ENCODE assay signal across 22 cellular contexts in the genomic region with DNA sequence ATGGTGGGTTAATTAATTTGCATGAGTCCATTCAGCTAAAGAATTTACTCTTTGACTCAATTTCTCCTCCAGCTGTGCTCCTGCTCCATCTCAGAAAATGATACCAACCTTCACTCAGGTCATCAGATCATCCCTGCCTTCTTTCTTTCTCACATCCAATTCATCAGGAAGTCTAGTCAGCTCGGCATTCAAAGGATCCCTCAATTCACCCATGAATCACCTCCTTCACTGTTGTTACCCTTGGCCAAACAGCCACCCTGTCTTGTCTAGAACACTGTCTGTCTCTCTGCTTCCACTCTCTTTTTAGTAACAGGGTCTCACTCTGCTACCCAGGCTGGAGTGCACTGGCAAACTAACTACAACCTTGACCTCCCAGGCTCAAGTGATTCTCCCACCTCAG.
"Had no signal": no experiment of that assay in that cellular context is flagged by ENCODE, and none has a peak within 500 bp of the region (broad histone marks: within the 10 kb centered on the region; RNA-seq: fewer than 3 reads in every experiment).

No MANE protein-coding gene starts in this region.

- H3K4me3 ChIP-seq: gastroesophageal sphincter, heart left ventricle, ovary, psoas muscle, skin epidermis, suprapubic skin, vagina had no signal

- H3K36me3 Mint-ChIP-seq: activated naive CD8-positive, alpha-beta T cell treated with anti-CD3 and anti-CD28 coated beads for 36 hours; brain; natural killer cell had no signal

- H3K27ac Mint-ChIP-seq: activated naive CD8-positive, alpha-beta T cell treated with anti-CD3 and anti-CD28 coated beads for 36 hours; brain; effector memory CD8-positive, alpha-beta T cell; natural killer cell had no signal

- DNase-seq: activated CD4-positive, alpha-beta T cell treated with anti-CD3 and anti-CD28 coated beads, Interleukin-2, amount 50 U/mL, for 4 hours; activated naive CD8-positive, alpha-beta T cell treated with anti-CD3 and anti-CD28 coated beads for 36 hours; activated T-cell treated with anti-CD3 and anti-CD28 coated beads for 4 hours; amniotic stem cell; dermis blood vessel endothelial cell; effector memory CD8-positive, alpha-beta T cell; heart left ventricle; kidney glomerular epithelial cell; natural killer cell; ovary; psoas muscle; stimulated activated CD4-positive, alpha-beta T cell treated with anti-CD3 and anti-CD28 coated beads, Interleukin-15, amount 100 ng/mL, for 24 hours; stimulated activated CD4-positive, alpha-beta T cell treated with anti-CD3 and anti-CD28 coated beads, Interleukin-4, amount 100 ng/mL, for 1 hour; stimulated activated naive CD8-positive, alpha-beta T cell treated with anti-CD3 and anti-CD28 coated beads, Interleukin-15, amount 100 ng/mL, for 72 hours; T-helper 2 cell; trophoblast cell had no signal

- H3K27ac ChIP-seq: gastroesophageal sphincter, heart left ventricle, ovary, psoas muscle, skin epidermis, suprapubic skin, vagina had no signal

- H3K36me3 ChIP-seq: gastroesophageal sphincter, heart left ventricle, ovary, suprapubic skin, vagina had no signal

- H3K9me3 Mint-ChIP-seq: activated naive CD8-positive, alpha-beta T cell treated with anti-CD3 and anti-CD28 coated beads for 36 hours; stimulated activated naive CD8-positive, alpha-beta T cell treated with anti-CD3 and anti-CD28 coated beads, Interleukin-15, amount 100 ng/mL, for 72 hours had no signal

- H3K4me1 Mint-ChIP-seq: activated naive CD8-positive, alpha-beta T cell treated with anti-CD3 and anti-CD28 coated beads for 36 hours; brain; natural killer cell; stimulated activated naive CD8-positive, alpha-beta T cell treated with anti-CD3 and anti-CD28 coated beads, Interleukin-15, amount 100 ng/mL, for 72 hours had no signal

- H3K9me3 ChIP-seq: ovary, psoas muscle, suprapubic skin, vagina had no signal

- ATAC-seq: effector memory CD8-positive, alpha-beta T cell; gastroesophageal sphincter; heart left ventricle; natural killer cell; psoas muscle; right cardiac atrium; stimulated activated naive CD8-positive, alpha-beta T cell treated with anti-CD3 and anti-CD28 coated beads, Interleukin-15, amount 100 ng/mL, for 72 hours had no signal

- H3K4me1 ChIP-seq: gastroesophageal sphincter, heart left ventricle, psoas muscle, suprapubic skin, vagina had no signal

- H3K4me3 Mint-ChIP-seq: activated naive CD8-positive, alpha-beta T cell treated with anti-CD3 and anti-CD28 coated beads for 36 hours; brain; effector memory CD8-positive, alpha-beta T cell; natural killer cell; stimulated activated naive CD8-positive, alpha-beta T cell treated with anti-CD3 and anti-CD28 coated beads, Interleukin-15, amount 100 ng/mL, for 72 hours had no signal

- H3K27me3 ChIP-seq: gastroesophageal sphincter, heart left ventricle, ovary, suprapubic skin, vagina had no signal
